Comparison of ENCODE assay signal across 1 cellular context in genomic region chr22:21938071-21938822, GRCh38.
TF ChIP-seq lines count a peak whose summit lies in the region.

No MANE protein-coding gene starts in this region.

TF ChIP-seq in K562, 482 proteins besides CTCF, POLR2A, EP300 and RAD21 (continued from another document):
- TF ChIP-seq ATF4 (CRISPR knock-in tag; IDR thresholded peaks at IDR 0.05) (no peak), NEUROD1 (IDR thresholded peaks at IDR 0.05; ENCODE audit: borderline replicate concordance, low read depth, low read length, partially characterized antibody) (peak; percentile 93), HCFC1 (IDR thresholded peaks at IDR 0.05; ENCODE audit: low read depth, low read length) (peak; percentile 80), BHLHE40 (IDR thresholded peaks at IDR 0.05; ENCODE audit: low read length) (peak; percentile 93), ZC3H11A (IDR thresholded peaks at IDR 0.05; ENCODE audit: low read depth, low read length) (peak; percentile 94), TBL1XR1 (IDR thresholded peaks at IDR 0.05; ENCODE audit: low read length in 2 of 2) (peak; percentile 93 to 98), ZKSCAN1 (IDR thresholded peaks at IDR 0.05; ENCODE audit: low read depth, low read length) (peak; percentile 95), ARID3A (IDR thresholded peaks at IDR 0.05; ENCODE audit: borderline replicate concordance, low read depth, low read length) (peak; percentile 92; the same call in 1 of the 2 replicates), JUND (IDR thresholded peaks at IDR 0.05; ENCODE audit: borderline replicate concordance, low read depth, low read length) (peak; percentile 95), JUND (tag; IDR thresholded peaks at IDR 0.05; ENCODE audit: borderline replicate concordance, low read depth, low read length) (no peak), TEAD4 (IDR thresholded peaks at IDR 0.05; ENCODE audit: low read length) (no peak), TEAD4 (CRISPR knock-in tag; IDR thresholded peaks at IDR 0.05; ENCODE audit: borderline replicate concordance) (no peak), GTF2F1 (IDR thresholded peaks at IDR 0.05; ENCODE audit: low read depth, low read length) (peak; percentile 91), ZNF384 (IDR thresholded peaks at IDR 0.05; ENCODE audit: low read depth, low read length) (peak; percentile 87), POU5F1 (IDR thresholded peaks at IDR 0.05; ENCODE audit: borderline replicate concordance, low read depth, low read length, partially characterized antibody) (peak; percentile 79), CEBPZ (IDR thresholded peaks at IDR 0.05; ENCODE audit: borderline replicate concordance, low read depth, low read length) (peak; percentile 66), SPI1 (IDR thresholded peaks at IDR 0.05; ENCODE audit: borderline replicate concordance, low read depth, low read length) (peak; percentile 92), MLX (CRISPR knock-in tag; conservative IDR thresholded peaks at IDR 0.05) (peak in 1 of 2 experiments; percentile 99; a peak in 2 of 4 replicates), ETV6 (IDR thresholded peaks at IDR 0.05; ENCODE audit: borderline replicate concordance in 1 of 2, low read depth in 2 of 2, low read length in 1 of 2) (peak in 1 of 2 experiments; percentile 100; a peak in 2 of 4 replicates), ETV6 (CRISPR knock-in tag; IDR thresholded peaks at IDR 0.05; ENCODE audit: borderline replicate concordance) (no peak), E2F6 (IDR thresholded peaks at IDR 0.05; ENCODE audit: borderline replicate concordance in 1 of 2, extremely low read depth in 1 of 2, insufficient read depth in 1 of 2, insufficient read length in 1 of 2, low read depth in 1 of 2, low read length in 1 of 2, poor library complexity in 1 of 2, severe bottlenecking in 1 of 2) (peak in 1 of 2 experiments; percentile 97), RB1 (IDR thresholded peaks at IDR 0.05; ENCODE audit: low read depth) (no peak), ZHX1 (conservative IDR thresholded peaks at IDR 0.05; ENCODE audit: low read length) (peak; percentile 99), POLR2AphosphoS2 (IDR thresholded peaks at IDR 0.05; ENCODE audit: low read length) (peak; percentile 65; the same call in 1 of the 2 replicates), NCOA1 (IDR thresholded peaks at IDR 0.05; ENCODE audit: low read depth) (no peak), HMGXB4 (CRISPR knock-in tag; IDR thresholded peaks at IDR 0.05) (peak; percentile 100), MAFF (IDR thresholded peaks at IDR 0.05; ENCODE audit: low read length) (peak; percentile 39; the same call in 1 of the 2 replicates)
